ENCODE assay signal across 19 cellular contexts in the genomic region with DNA sequence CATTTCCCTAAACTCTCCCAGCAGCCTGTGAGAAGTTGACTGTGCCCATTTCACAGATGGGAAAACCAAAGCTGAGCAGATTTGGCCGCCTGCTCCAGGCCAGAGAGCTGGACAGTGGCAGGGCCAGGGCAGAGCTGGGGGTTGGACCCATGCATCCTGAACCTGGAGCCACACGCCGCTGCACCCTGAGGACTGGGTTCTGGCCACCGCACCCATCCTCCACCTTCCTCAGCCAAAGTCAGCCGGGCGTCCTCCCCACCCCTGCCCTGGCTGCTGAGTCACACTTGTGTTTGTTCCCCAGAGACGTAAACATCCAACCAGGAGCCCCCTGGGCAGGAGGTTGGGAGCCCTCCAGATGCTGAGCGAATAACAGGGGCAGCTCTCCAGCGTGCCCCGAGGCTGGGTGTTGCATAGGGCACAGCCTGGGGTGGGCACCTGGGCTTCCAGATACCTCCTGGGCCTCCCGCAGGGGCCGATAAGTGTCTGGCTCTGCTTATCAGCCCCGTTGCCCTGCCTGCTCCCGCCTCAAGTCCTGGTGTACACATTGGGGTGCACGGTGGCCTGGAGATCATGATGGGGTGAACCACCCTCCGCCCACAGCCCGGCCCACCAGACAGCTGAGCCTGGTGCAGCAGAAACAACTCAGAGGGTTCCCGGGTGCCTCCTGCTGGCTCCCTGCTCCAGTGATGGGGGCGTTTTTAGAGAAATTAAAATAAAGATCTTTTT. TPM values are rescaled to one million over a fixed set of nuclear protein-coding genes. Genes with fewer than 3 reads are reported as not detected.
DNase-seq lines count a peak whose midpoint lies in the region; ATAC-seq, FAIRE-seq and TF ChIP-seq lines count a peak whose summit lies in the region.
"Had no signal": no experiment of that assay in that cellular context is flagged by ENCODE, and none has a peak within 500 bp of the region (broad histone marks: within the 10 kb centered on the region; RNA-seq: fewer than 3 reads in every experiment).

No MANE protein-coding gene starts in this region.

- no peak overlapping the region for H3K9ac ChIP-seq in kidney (ENCODE audit: low read length in 2 of 2)

- no peak overlapping the region for H3K4me3 ChIP-seq in MG63
- no peak overlapping the region for H3K4me3 ChIP-seq in cardiac fibroblast (replicated peaks in 1 of 2; ENCODE audit: low read depth in 2 of 2, low read length in 2 of 2)
- H3K4me3 ChIP-seq in neutrophil (ENCODE audit: low read depth in 1 of 2, low read length in 1 of 2): no peak overlapping the region
- no peak overlapping the region for H3K4me3 ChIP-seq in kidney (ENCODE audit: low read length in 2 of 2)
- H3K4me3 ChIP-seq: GM12878, upper lobe of left lung had no signal

- no peaks in the 10 kb centered on the region for H3K9me3 ChIP-seq in MG63
- no peaks in the 10 kb centered on the region for H3K9me3 ChIP-seq in neutrophil
- H3K9me3 ChIP-seq in kidney (ENCODE audit: control insufficient read depth in 1 of 2, low read length in 2 of 2): no peaks in the 10 kb centered on the region
- H3K9me3 ChIP-seq: upper lobe of left lung had no signal

- ATAC-seq in activated naive CD8-positive, alpha-beta T cell treated with anti-CD3 and anti-CD28 coated beads, Interleukin-2, amount 50 U/mL, for 24 hours: no peak
- ATAC-seq: GM12878 had no signal

- no peak overlapping the region for H3K27ac Mint-ChIP-seq in nephron progenitor cell
- H3K27ac Mint-ChIP-seq in activated naive CD8-positive, alpha-beta T cell treated with anti-CD3 and anti-CD28 coated beads, Interleukin-2, amount 50 U/mL, for 24 hours: no peak overlapping the region
- H3K27ac Mint-ChIP-seq: activated naive CD4-positive, alpha-beta T cell treated with anti-CD3 and anti-CD28 coated beads, Interleukin-2, amount 50 U/mL, for 24 hours; stimulated activated naive B cell treated with anti-CD40 and anti-IgM and Interleukin-4, amounts not matched to agents 10 μg/mL and 1 μg/mL and 100 μg/mL, for 72 hours had no signal

- peaks cover 40% of the 10 kb centered on the region for H3K4me1 Mint-ChIP-seq in nephron progenitor cell
- H3K4me1 Mint-ChIP-seq in activated naive CD8-positive, alpha-beta T cell treated with anti-CD3 and anti-CD28 coated beads, Interleukin-2, amount 50 U/mL, for 24 hours: peaks cover 5% of the 10 kb centered on the region
- H3K4me1 Mint-ChIP-seq: endodermal cell had no signal

- no peaks in the 10 kb centered on the region for H3K36me3 Mint-ChIP-seq in nephron progenitor cell (ENCODE audit: low read depth)
- H3K36me3 Mint-ChIP-seq in activated naive CD8-positive, alpha-beta T cell treated with anti-CD3 and anti-CD28 coated beads, Interleukin-2, amount 50 U/mL, for 24 hours (ENCODE audit: low read depth): no peaks in the 10 kb centered on the region
- H3K36me3 Mint-ChIP-seq: activated naive CD4-positive, alpha-beta T cell treated with anti-CD3 and anti-CD28 coated beads, Interleukin-2, amount 50 U/mL, for 24 hours had no signal

- TF ChIP-seq CTCF in cardiac fibroblast (IDR thresholded peaks at IDR 0.05; ENCODE audit: low read depth, low read length) (no peak), neutrophil (IDR thresholded peaks at IDR 0.05) (no peak), nephron progenitor cell (IDR thresholded peaks at IDR 0.05) (no peak), kidney (IDR thresholded peaks at IDR 0.05; ENCODE audit: borderline replicate concordance, extremely low read depth, insufficient read depth) (no peak)

- FAIRE-seq in kidney (lab: Jason Lieb, UNC): no peak
- FAIRE-seq: GM12878 had no signal

- H3K4me1 ChIP-seq in neutrophil (ENCODE audit: control insufficient read depth in 1 of 2, insufficient read depth in 1 of 2, low read depth in 1 of 2, low read length in 1 of 2): peaks cover 8 to 16% of the 10 kb centered on the region in 2 experiments
- no peaks in the 10 kb centered on the region for H3K4me1 ChIP-seq in kidney (ENCODE audit: control insufficient read depth in 1 of 2, insufficient read depth in 1 of 2, low read depth in 1 of 2, low read length in 2 of 2)
- H3K4me1 ChIP-seq: upper lobe of left lung had no signal

- peaks cover 10% of the 10 kb centered on the region for H3K27me3 Mint-ChIP-seq in nephron progenitor cell (ENCODE audit: low read depth, poor library complexity)
- H3K27me3 Mint-ChIP-seq in activated naive CD8-positive, alpha-beta T cell treated with anti-CD3 and anti-CD28 coated beads, Interleukin-2, amount 50 U/mL, for 24 hours: no peaks in the 10 kb centered on the region
- H3K27me3 Mint-ChIP-seq: activated naive CD4-positive, alpha-beta T cell treated with anti-CD3 and anti-CD28 coated beads, Interleukin-2, amount 50 U/mL, for 24 hours; stimulated activated naive B cell treated with anti-CD40 and anti-IgM and Interleukin-4, amounts not matched to agents 10 μg/mL and 1 μg/mL and 100 μg/mL, for 72 hours had no signal

- H3K36me3 ChIP-seq in MG63: no peaks in the 10 kb centered on the region
- peaks cover 12% of the 10 kb centered on the region for H3K36me3 ChIP-seq in neutrophil
- no peaks in the 10 kb centered on the region for H3K36me3 ChIP-seq in kidney (ENCODE audit: control insufficient read depth in 1 of 2, insufficient read depth in 2 of 2, low read length in 2 of 2)

- H3K27ac ChIP-seq in neutrophil (peak overlapping the region; percentile 27), kidney (ENCODE audit: low read depth in 2 of 2, low read length in 2 of 2) (no peak overlapping the region)
- H3K27ac ChIP-seq: HL-60, upper lobe of left lung had no signal

- H3K4me3 Mint-ChIP-seq in nephron progenitor cell: no peak overlapping the region
- no peak overlapping the region for H3K4me3 Mint-ChIP-seq in activated naive CD8-positive, alpha-beta T cell treated with anti-CD3 and anti-CD28 coated beads, Interleukin-2, amount 50 U/mL, for 24 hours
- H3K4me3 Mint-ChIP-seq: activated naive CD4-positive, alpha-beta T cell treated with anti-CD3 and anti-CD28 coated beads, Interleukin-2, amount 50 U/mL, for 24 hours; endodermal cell; immature natural killer cell; stimulated activated naive B cell treated with anti-CD40 and anti-IgM and Interleukin-4, amounts not matched to agents 10 μg/mL and 1 μg/mL and 100 μg/mL, for 72 hours had no signal

- H3K27me3 ChIP-seq in MG63 (no peaks in the 10 kb centered on the region), neutrophil (no peaks in the 10 kb centered on the region)
- H3K27me3 ChIP-seq: upper lobe of left lung had no signal

- no peaks in the 10 kb centered on the region for H3K9me3 Mint-ChIP-seq in nephron progenitor cell
- H3K9me3 Mint-ChIP-seq in activated naive CD8-positive, alpha-beta T cell treated with anti-CD3 and anti-CD28 coated beads, Interleukin-2, amount 50 U/mL, for 24 hours: no peaks in the 10 kb centered on the region
- H3K9me3 Mint-ChIP-seq: activated naive CD4-positive, alpha-beta T cell treated with anti-CD3 and anti-CD28 coated beads, Interleukin-2, amount 50 U/mL, for 24 hours; endodermal cell; immature natural killer cell; stimulated activated naive B cell treated with anti-CD40 and anti-IgM and Interleukin-4, amounts not matched to agents 10 μg/mL and 1 μg/mL and 100 μg/mL, for 72 hours had no signal

- peak; percentile 43 for DNase-seq in COLO829 (ENCODE audit: low spot score)
- DNase-seq in MG63: peak; percentile 79
- DNase-seq in cardiac fibroblast (ENCODE audit: low read depth in 2 of 2): peak; percentile 37 to 46
- no peak for DNase-seq in activated CD4-positive, alpha-beta T cell treated with anti-CD3 and anti-CD28 coated beads, Interleukin-2, amount 50 U/mL, for 48 hours
- no peak for DNase-seq in nephron progenitor cell
- DNase-seq in kidney: no peak
- no peak for DNase-seq in activated naive CD8-positive, alpha-beta T cell treated with anti-CD3 and anti-CD28 coated beads, Interleukin-2, amount 50 U/mL, for 24 hours
- DNase-seq: activated CD4-positive, CD25-positive, alpha-beta regulatory T cell treated with anti-CD3 and anti-CD28 coated beads, Interleukin-2, amount 50 U/mL, for 72 hours; caudate nucleus; endodermal cell; immature natural killer cell; NCI-H187; NCI-H510A; stimulated activated naive B cell treated with anti-CD40 and anti-IgM and Interleukin-4, amounts not matched to agents 10 μg/mL and 1 μg/mL and 100 μg/mL, for 72 hours; upper lobe of left lung had no signal

- intact Hi-C loops in kidney (cut with DNase I): no loop called here

RNA-seq across cellular contexts. Expression of a gene that starts 23.8 kb away (rescaled TPM):
- 50.0 and 51.2 TPM in 2 replicates for total RNA-seq in MG63 (2014; rRNA removed; shearing (Covaris generic); ENCODE audit: low replicate concordance)
- 16.8 TPM for total RNA-seq in kidney
- 18.0 TPM for polyA plus RNA-seq in kidney (ENCODE audit: insufficient read depth, low read depth, low replicate concordance)

Comparison
In these comparisons a context has a peak if more than half of its experiments do, and no peak if none do; other contexts are left out.
1. DNase-seq: peak in COLO829 (single experiment), MG63 (single experiment) and cardiac fibroblast (2 of 2); none in activated CD4-positive, alpha-beta T cell treated with anti-CD3 and anti-CD28 coated beads, Interleukin-2, amount 50 U/mL, for 48 hours (0 of 2), nephron progenitor cell (single experiment), kidney (single experiment) and activated naive CD8-positive, alpha-beta T cell treated with anti-CD3 and anti-CD28 coated beads, Interleukin-2, amount 50 U/mL, for 24 hours (single experiment).